8 cellular contexts compared by ENCODE assay signal in genomic region chr1:32964461-32965250, GRCh38. TPM values are rescaled to one million over a fixed set of nuclear protein-coding genes. Genes with fewer than 3 reads are reported as not detected.
DNase-seq lines count a peak whose midpoint lies in the region; ATAC-seq and TF ChIP-seq lines count a peak whose summit lies in the region.

RNF19B (minus strand) TSS chr1:32964809; CDS start chr1:32964685, 124 bp downstream.

- ATAC-seq in HG03439 (IDR thresholded peaks at IDR 0.05; ENCODE audit: unreplicated experiment): peak; percentile 74
- ATAC-seq in activated CD4-positive, alpha-beta T cell treated with anti-CD3 and anti-CD28 coated beads for 36 hours: peak; percentile 96

- H3K36me3 Mint-ChIP-seq in activated CD4-positive, alpha-beta T cell treated with anti-CD3 and anti-CD28 coated beads for 36 hours (ENCODE audit: low read depth): no peaks in the 10 kb centered on the region

- peak within 1 kb of the TSS; percentile 90 for H3K4me3 ChIP-seq in choroid plexus epithelial cell (ENCODE audit: low read depth, low read length)

- CTCF ChIA-PET in activated CD4-positive, alpha-beta T cell treated with anti-CD3 and anti-CD28 coated beads for 36 hours (lab: Charles Lee): interaction anchor here (0.6 to 1.3 kb wide), 7 partner anchors 11 to 163 kb away, joined by 3 to 7 read pairs (median 3); no protein-coding TSS in a partner anchor

- peak; percentile 99 for TF ChIP-seq POLR2A in GM19193 (IDR thresholded peaks at IDR 0.05; ENCODE audit: extremely low read depth, insufficient read depth, insufficient read length)

- no peaks in the 10 kb centered on the region for H3K9me3 Mint-ChIP-seq in activated CD4-positive, alpha-beta T cell treated with anti-CD3 and anti-CD28 coated beads for 36 hours (ENCODE audit: low read depth)

- peak within 1 kb of the TSS; percentile 84 for H3K27ac Mint-ChIP-seq in activated CD4-positive, alpha-beta T cell treated with anti-CD3 and anti-CD28 coated beads for 36 hours

- peak; percentile 88 to 92 for DNase-seq in AML-193 (lab: John Stamatoyannopoulos, UW)
- peak; percentile 90 to 94 for DNase-seq in NCI-H524 (lab: John Stamatoyannopoulos, UW)
- DNase-seq in activated CD4-positive, alpha-beta T cell treated with anti-CD3 and anti-CD28 coated beads for 36 hours: peak; percentile 98
- peak; percentile 95 for DNase-seq in choroid plexus epithelial cell (ENCODE audit: low read depth)
- peak; percentile 97 for DNase-seq in kidney tubule cell (ENCODE audit: low spot score)
- DNase-seq in stimulated activated CD4-positive, alpha-beta T cell treated with anti-CD3 and anti-CD28 coated beads, Interleukin-1b, Interleukin-23, amount 100 ng/mL, for 24 hours (ENCODE audit: low read depth in 4 of 4, low spot score in 1 of 4): peak; percentile 76 to 94 (median 89)

- intact Hi-C loops in activated CD4-positive, alpha-beta T cell treated with anti-CD3 and anti-CD28 coated beads for 36 hours (cut with DNase I, micrococcal nuclease): loop anchor here (1.0 to 5.0 kb wide), 16 partner anchors 17 to 508 kb away; partner anchors contain the start of genes AK2 (in 1 of the 2), AZIN2 (in 1 of the 2), S100PBP (in 1 of the 2) and YARS1 (in 1 of the 2)

- peaks cover 59% of the 10 kb centered on the region for H3K4me1 Mint-ChIP-seq in activated CD4-positive, alpha-beta T cell treated with anti-CD3 and anti-CD28 coated beads for 36 hours

- TF ChIP-seq CTCF in choroid plexus epithelial cell (conservative IDR thresholded peaks at IDR 0.05; ENCODE audit: low read depth, low read length): no peak

- peaks cover 5% of the 10 kb centered on the region for H3K27me3 Mint-ChIP-seq in activated CD4-positive, alpha-beta T cell treated with anti-CD3 and anti-CD28 coated beads for 36 hours

- POLR2A ChIA-PET in activated CD4-positive, alpha-beta T cell treated with anti-CD3 and anti-CD28 coated beads for 36 hours (lab: Charles Lee): interaction anchor here (0.6 to 2.1 kb wide), 6 partner anchors 10 to 162 kb away, joined by 3 to 26 read pairs (median 4); no protein-coding TSS in a partner anchor

- peak within 1 kb of the TSS; percentile 77 for H3K4me3 Mint-ChIP-seq in activated CD4-positive, alpha-beta T cell treated with anti-CD3 and anti-CD28 coated beads for 36 hours

RNA-seq across cellular contexts. Expression of gene RNF19B, which starts in this region (rescaled TPM):
- total RNA-seq in activated CD4-positive, alpha-beta T cell treated with anti-CD3 and anti-CD28 coated beads for 36 hours: 10 to 100 TPM; 22.5 to 23.9 TPM

Comparison
In these comparisons a context has a peak if more than half of its experiments do, and no peak if none do; other contexts are left out.
1. Peak in every context shown above with its lines: DNase-seq, ATAC-seq and H3K4me3 ChIP-seq.